26 cellular contexts compared by ENCODE assay signal in genomic region chr13:113239357-113239756, GRCh38.
"Had no signal": no experiment of that assay in that cellular context is flagged by ENCODE, and none has a peak within 500 bp of the region (broad histone marks: within the 10 kb centered on the region; RNA-seq: fewer than 3 reads in every experiment).

No MANE protein-coding gene starts in this region.

- H3K36me3 Mint-ChIP-seq: type B pancreatic cell had no signal

- H3K9me3 Mint-ChIP-seq: natural killer cell; nephron; neural progenitor cell; stimulated activated memory B cell treated with anti-CD40 and anti-IgM and Interleukin-4, amounts not matched to agents 10 μg/mL and 1 μg/mL and 100 μg/mL, for 72 hours; stimulated activated naive CD8-positive, alpha-beta T cell treated with anti-CD3 and anti-CD28 coated beads, Interleukin-15, amount 100 ng/mL, for 72 hours; type B pancreatic cell had no signal

- H3K27ac Mint-ChIP-seq: naive thymus-derived CD4-positive, alpha-beta T cell; natural killer cell; nephron; neural progenitor cell; stimulated activated memory B cell treated with anti-CD40 and anti-IgM and Interleukin-4, amounts not matched to agents 10 μg/mL and 1 μg/mL and 100 μg/mL, for 72 hours; type B pancreatic cell had no signal

- H3K4me1 Mint-ChIP-seq: natural killer cell; nephron; neural progenitor cell; stimulated activated memory B cell treated with anti-CD40 and anti-IgM and Interleukin-4, amounts not matched to agents 10 μg/mL and 1 μg/mL and 100 μg/mL, for 72 hours; stimulated activated naive CD8-positive, alpha-beta T cell treated with anti-CD3 and anti-CD28 coated beads, Interleukin-15, amount 100 ng/mL, for 72 hours had no signal

- H3K27me3 Mint-ChIP-seq: naive thymus-derived CD4-positive, alpha-beta T cell; stimulated activated memory B cell treated with anti-CD40 and anti-IgM and Interleukin-4, amounts not matched to agents 10 μg/mL and 1 μg/mL and 100 μg/mL, for 72 hours; stimulated activated naive CD8-positive, alpha-beta T cell treated with anti-CD3 and anti-CD28 coated beads, Interleukin-15, amount 100 ng/mL, for 72 hours; type B pancreatic cell had no signal

- ATAC-seq: naive thymus-derived CD4-positive, alpha-beta T cell; natural killer cell; pancreas; psoas muscle; right cardiac atrium; right lobe of liver; stimulated activated memory B cell treated with anti-CD40 and anti-IgM and Interleukin-4, amounts not matched to agents 10 μg/mL and 1 μg/mL and 100 μg/mL, for 72 hours; stimulated activated naive CD8-positive, alpha-beta T cell treated with anti-CD3 and anti-CD28 coated beads, Interleukin-15, amount 100 ng/mL, for 72 hours; stimulated activated naive CD8-positive, alpha-beta T cell treated with anti-CD3 and anti-CD28 coated beads, Interleukin-15, Interleukin-2, amounts not matched to agents 100 U/mL and 50 U/mL, for 24 hours; upper lobe of right lung had no signal

- DNase-seq: naive thymus-derived CD4-positive, alpha-beta T cell; natural killer cell; nucleus accumbens; pancreas; psoas muscle; right cardiac atrium; right lobe of liver; sigmoid colon; small intestine; stimulated activated CD4-positive, alpha-beta T cell treated with anti-CD3 and anti-CD28 coated beads, Interleukin-15, amount 100 ng/mL, for 24 hours; stimulated activated CD4-positive, alpha-beta T cell treated with anti-CD3 and anti-CD28 coated beads, Interleukin-2, amount 100 ng/mL, for 24 hours; stimulated activated CD4-positive, alpha-beta T cell treated with anti-CD3 and anti-CD28 coated beads, Interleukin-2, amount 100 ng/mL, for 48 hours; stimulated activated CD4-positive, alpha-beta T cell treated with anti-CD3 and anti-CD28 coated beads, Interleukin-4, amount 100 ng/mL, for 24 hours; stimulated activated naive CD4-positive, alpha-beta T cell; stimulated activated naive CD8-positive, alpha-beta T cell treated with anti-CD3 and anti-CD28 coated beads, Interleukin-15, amount 100 ng/mL, for 72 hours; stimulated activated naive CD8-positive, alpha-beta T cell treated with anti-CD3 and anti-CD28 coated beads, Interleukin-15, Interleukin-2, amounts not matched to agents 100 U/mL and 50 U/mL, for 24 hours; substantia nigra; testis; tibial artery; transverse colon; upper lobe of right lung; uterus had no signal

- H3K4me3 Mint-ChIP-seq: naive thymus-derived CD4-positive, alpha-beta T cell; natural killer cell; nephron; neural progenitor cell; stimulated activated memory B cell treated with anti-CD40 and anti-IgM and Interleukin-4, amounts not matched to agents 10 μg/mL and 1 μg/mL and 100 μg/mL, for 72 hours; stimulated activated naive CD8-positive, alpha-beta T cell treated with anti-CD3 and anti-CD28 coated beads, Interleukin-15, amount 100 ng/mL, for 72 hours; type B pancreatic cell had no signal
